ENCODE assay signal across 1 cellular context in genomic region chr1:202213361-202214088, GRCh38.
TF ChIP-seq lines count a peak whose summit lies in the region.

No MANE protein-coding gene starts in this region.

TF ChIP-seq in H1, 55 proteins besides CTCF, POLR2A, EP300 and RAD21 (continued from another document):
- no peak for TF ChIP-seq E2F6 (IDR thresholded peaks at IDR 0.05)
- TF ChIP-seq TAF7 (optimal IDR thresholded peaks at IDR 0.05; ENCODE audit: borderline replicate concordance, low read depth, low read length), result no peak
- no peak; the same call in 1 of the 2 replicates for TF ChIP-seq CEBPB (IDR thresholded peaks at IDR 0.05; ENCODE audit: low read depth, low read length)
- TF ChIP-seq CTBP2 (IDR thresholded peaks at IDR 0.05; ENCODE audit: borderline replicate concordance, insufficient read depth, insufficient read length, low read length), result no peak
- no peak for TF ChIP-seq SIRT6 (IDR thresholded peaks at IDR 0.05; ENCODE audit: low read length)
- TF ChIP-seq HDAC2 (IDR thresholded peaks at IDR 0.05; ENCODE audit: borderline replicate concordance in 1 of 2, low read depth in 2 of 2, low read length in 2 of 2), result peak; percentile 11 to 99; a peak in 2 of 4 replicates
- no peak for TF ChIP-seq FOSL1 (IDR thresholded peaks at IDR 0.05; ENCODE audit: insufficient read depth, low read depth, low read length)
- no peak for TF ChIP-seq KDM5A (IDR thresholded peaks at IDR 0.05; ENCODE audit: low read length)
- TF ChIP-seq EGR1 (IDR thresholded peaks at IDR 0.05; ENCODE audit: borderline replicate concordance, low read depth, low read length), result no peak
- no peak for TF ChIP-seq RXRA (IDR thresholded peaks at IDR 0.05; ENCODE audit: insufficient read depth, low read depth, low read length)
- no peak for TF ChIP-seq BRCA1 (IDR thresholded peaks at IDR 0.05; ENCODE audit: low read depth, low read length)
- peak; percentile 99 for TF ChIP-seq KDM1A (IDR thresholded peaks at IDR 0.05; ENCODE audit: borderline replicate concordance, low read length)
- TF ChIP-seq CBX5 (IDR thresholded peaks at IDR 0.05; ENCODE audit: low read depth, low read length), result no peak
- peak; percentile 30; the same call in 1 of the 2 replicates for TF ChIP-seq SP2 (IDR thresholded peaks at IDR 0.05; ENCODE audit: low read length)
- no peak for TF ChIP-seq JUN (IDR thresholded peaks at IDR 0.05; ENCODE audit: low read depth, low read length)
- 0 out of 2 replicates have a peak, but pooled peaks have one; percentile 47 for TF ChIP-seq YY1 (IDR thresholded peaks at IDR 0.05; ENCODE audit: low read depth, low read length)
- TF ChIP-seq SP1 (IDR thresholded peaks at IDR 0.05; ENCODE audit: low read depth, low read length), result no peak
- TF ChIP-seq SUZ12 (IDR thresholded peaks at IDR 0.05; ENCODE audit: low read length), result no peak
- no peak for TF ChIP-seq ASH2L (IDR thresholded peaks at IDR 0.05; ENCODE audit: low read length)
- TF ChIP-seq TBP (IDR thresholded peaks at IDR 0.05; ENCODE audit: low read depth, low read length), result peak; percentile 21; the same call in 1 of the 2 replicates
- no peak for TF ChIP-seq RFX5 (IDR thresholded peaks at IDR 0.05; ENCODE audit: borderline replicate concordance, low read depth, low read length)
- TF ChIP-seq BCL11A (IDR thresholded peaks at IDR 0.05; ENCODE audit: low read depth in 2 of 2, low read length in 2 of 2), result no peak
- no peak; the same call in 1 of the 2 replicates for TF ChIP-seq MAX (IDR thresholded peaks at IDR 0.05)
- 0 out of 4 replicates have a peak, but pooled peaks of 1 of the 2 experiments have one; percentile 28 for TF ChIP-seq SIN3A (conservative IDR thresholded peaks at IDR 0.05 in 1 of 2, IDR thresholded peaks at IDR 0.05 in 1 of 2; ENCODE audit: low read depth in 1 of 2, low read length in 2 of 2)
- no peak for TF ChIP-seq SIX5 (IDR thresholded peaks at IDR 0.05; ENCODE audit: low read depth, low read length)
- no peak for TF ChIP-seq KDM4A (IDR thresholded peaks at IDR 0.05; ENCODE audit: low read depth, low read length, severe bottlenecking)
- no peak for TF ChIP-seq BACH1 (IDR thresholded peaks at IDR 0.05; ENCODE audit: low read length)
- TF ChIP-seq CHD7 (IDR thresholded peaks at IDR 0.05; ENCODE audit: insufficient replicate concordance, low read length), result no peak
- no peak for TF ChIP-seq EZH2 (IDR thresholded peaks at IDR 0.05; ENCODE audit: low read depth, low read length, severe bottlenecking)
